1 cellular context compared by ENCODE assay signal in genomic region chr1:93909146-93910050, GRCh38.
TF ChIP-seq lines count a peak whose summit lies in the region.

Gene GCLM, minus strand, starts transcription at chr1:93909430. Its CDS starts 267 bp downstream, at chr1:93909163.

TF ChIP-seq in HEK293, 187 proteins besides CTCF, POLR2A, EP300 and RAD21 (continued from another document and continues in another):
- TF ChIP-seq BCL6B (tag by site-specific recombination; IDR thresholded peaks at IDR 0.05) (peak; percentile 92), ZNF843 (tag by site-specific recombination; IDR thresholded peaks at IDR 0.05) (no peak), ZNF157 (tag by site-specific recombination; IDR thresholded peaks at IDR 0.05) (no peak), ZNF776 (tag by site-specific recombination; IDR thresholded peaks at IDR 0.05; ENCODE audit: borderline replicate concordance) (no peak), ZNF324 (tag by site-specific recombination; IDR thresholded peaks at IDR 0.05) (no peak), ZNF404 (tag by site-specific recombination; IDR thresholded peaks at IDR 0.05) (no peak), PRDM2 (tag by site-specific recombination; IDR thresholded peaks at IDR 0.05; ENCODE audit: borderline replicate concordance) (no peak), BCL11A (tag by site-specific recombination; IDR thresholded peaks at IDR 0.05; ENCODE audit: low read depth) (no peak), MYNN (tag by site-specific recombination; IDR thresholded peaks at IDR 0.05; ENCODE audit: borderline replicate concordance) (no peak), ZNF488 (tag by site-specific recombination; IDR thresholded peaks at IDR 0.05) (no peak), TRIM28 (IDR thresholded peaks at IDR 0.05; ENCODE audit: borderline replicate concordance, low read length) (peak; percentile 88; the same call in 1 of the 2 replicates), ZNF426 (tag by site-specific recombination; IDR thresholded peaks at IDR 0.05) (no peak), HOXA7 (CRISPR knock-in tag; IDR thresholded peaks at IDR 0.05; ENCODE audit: borderline replicate concordance) (no peak), ZNF302 (tag by site-specific recombination; IDR thresholded peaks at IDR 0.05; ENCODE audit: low read depth) (no peak), ZNF701 (tag by site-specific recombination; IDR thresholded peaks at IDR 0.05) (no peak), ZBTB8A (tag by site-specific recombination; IDR thresholded peaks at IDR 0.05) (peak; percentile 95), ZNF660 (tag by site-specific recombination; IDR thresholded peaks at IDR 0.05) (peak; percentile 80; the same call in 1 of the 2 replicates), TCF7L2 (IDR thresholded peaks at IDR 0.05; ENCODE audit: borderline replicate concordance, low read depth, low read length) (no peak), ZNF19 (tag by site-specific recombination; IDR thresholded peaks at IDR 0.05; ENCODE audit: low read depth) (no peak), OSR2 (tag by site-specific recombination; IDR thresholded peaks at IDR 0.05) (peak; percentile 82; the same call in 1 of the 2 replicates), KLF7 (tag by site-specific recombination; IDR thresholded peaks at IDR 0.05; ENCODE audit: borderline replicate concordance) (no peak), ZNF48 (tag by site-specific recombination; IDR thresholded peaks at IDR 0.05) (no peak), ZNF112 (tag by site-specific recombination; IDR thresholded peaks at IDR 0.05) (no peak), ZBTB44 (tag by site-specific recombination; IDR thresholded peaks at IDR 0.05) (peak; percentile 52; the same call in 1 of the 2 replicates), ZNF280C (tag by site-specific recombination; IDR thresholded peaks at IDR 0.05) (no peak), PATZ1 (tag by site-specific recombination; IDR thresholded peaks at IDR 0.05) (peak; percentile 73), ZNF362 (tag by site-specific recombination; IDR thresholded peaks at IDR 0.05) (no peak), ZNF707 (tag by site-specific recombination; IDR thresholded peaks at IDR 0.05) (no peak), ZNF202 (tag by site-specific recombination; IDR thresholded peaks at IDR 0.05; ENCODE audit: borderline replicate concordance) (no peak), ZNF18 (tag by site-specific recombination; IDR thresholded peaks at IDR 0.05) (no peak), ZBTB6 (tag by site-specific recombination; IDR thresholded peaks at IDR 0.05) (no peak), ZNF248 (tag by site-specific recombination; IDR thresholded peaks at IDR 0.05) (no peak), PRDM1 (tag by site-specific recombination; IDR thresholded peaks at IDR 0.05) (no peak), ZNF221 (tag by site-specific recombination; IDR thresholded peaks at IDR 0.05; ENCODE audit: borderline replicate concordance) (no peak), ZNF10 (tag by site-specific recombination; IDR thresholded peaks at IDR 0.05) (peak; percentile 81), ZNF23 (tag by site-specific recombination; IDR thresholded peaks at IDR 0.05; ENCODE audit: borderline replicate concordance) (no peak), ZSCAN23 (tag by site-specific recombination; IDR thresholded peaks at IDR 0.05) (no peak), ZNF2 (tag by site-specific recombination; IDR thresholded peaks at IDR 0.05) (no peak), ZNF174 (tag by site-specific recombination; IDR thresholded peaks at IDR 0.05) (no peak), ZNF513 (tag by site-specific recombination; IDR thresholded peaks at IDR 0.05) (peak; percentile 7; the same call in 1 of the 2 replicates), ZNF768 (tag by site-specific recombination; IDR thresholded peaks at IDR 0.05) (no peak), ZNF626 (tag by site-specific recombination; IDR thresholded peaks at IDR 0.05) (no peak), ZNF37A (tag by site-specific recombination; IDR thresholded peaks at IDR 0.05) (no peak), ZNF76 (tag by site-specific recombination; IDR thresholded peaks at IDR 0.05; ENCODE audit: borderline replicate concordance, low read depth) (no peak)
